8 cellular contexts compared by ENCODE assay signal in genomic region chr11:93784935-93785360, GRCh38. TPM values are rescaled to one million over a fixed set of nuclear protein-coding genes. Genes with fewer than 3 reads are reported as not detected.
DNase-seq lines count a peak whose midpoint lies in the region; ATAC-seq and TF ChIP-seq lines count a peak whose summit lies in the region.

No MANE protein-coding gene starts in this region.

- H3K4me1 ChIP-seq in GM23248 (ENCODE audit: insufficient read depth): peaks cover 23% of the 10 kb centered on the region
- H3K4me1 ChIP-seq in Loucy (ENCODE audit: insufficient read depth, low read length, poor library complexity, severe bottlenecking): peaks cover 39% of the 10 kb centered on the region
- peaks cover 29% of the 10 kb centered on the region for H3K4me1 ChIP-seq in upper lobe of right lung

- DNase-seq in NCI-H2029 (lab: John Stamatoyannopoulos, UW): peak; percentile 47
- DNase-seq in NCI-H2029 treated with DMSO at 0.1 percent for 48 hours (lab: John Stamatoyannopoulos, UW): no peak
- DNase-seq in GM23248: peak; percentile 26
- no peak for DNase-seq in MCF 10A (ENCODE audit: unreplicated experiment)
- no peak for DNase-seq in lower leg skin (ENCODE audit: low spot score in 2 of 2)
- no peak for DNase-seq in upper lobe of right lung
- no peak for DNase-seq in ACHN

- peaks cover 28% of the 10 kb centered on the region for H3K36me3 Mint-ChIP-seq in MCF 10A (ENCODE audit: insufficient read depth, unreplicated experiment)

- in situ Hi-C loops in GM23248 (cut with MboI): no loop called here
- in situ Hi-C loops in ACHN (cut with HindIII; ENCODE audit: low pct_ligation_motif_present, low pct_unique_long_range_greater_than_20kb, low sequenced_read_pairs): no loop called here

- H3K27ac Mint-ChIP-seq in MCF 10A (ENCODE audit: low read depth, unreplicated experiment): peak overlapping the region; percentile 95

- H3K4me2 ChIP-seq in GM23248 (ENCODE audit: unreplicated experiment): peak overlapping the region; percentile 82
- peak overlapping the region; percentile 80 for H3K4me2 ChIP-seq in Loucy (ENCODE audit: low read depth, low read length, poor library complexity, severe bottlenecking)

- peaks cover 67% of the 10 kb centered on the region for H3K79me2 ChIP-seq in GM23248 (ENCODE audit: insufficient read depth)
- H3K79me2 ChIP-seq in Loucy (ENCODE audit: insufficient read depth, low read length): peaks cover 66% of the 10 kb centered on the region

- CTCF ChIA-PET in MCF 10A (lab: Yijun Ruan, JAX): interaction anchor here (0.7 to 1.2 kb wide), 3 partner anchors 17 to 131 kb away, joined by 4 read pairs; no protein-coding TSS in a partner anchor

- H3K9me2 ChIP-seq in GM23248 (ENCODE audit: insufficient read depth) (no peaks in the 10 kb centered on the region), Loucy (replicated peaks; ENCODE audit: low read depth, low read length) (no peaks in the 10 kb centered on the region)

- peak overlapping the region; percentile 92 for H2AFZ ChIP-seq in GM23248
- no peak overlapping the region; the same call in 1 of the 2 replicates for H2AFZ ChIP-seq in Loucy (ENCODE audit: low read length)

- intact Hi-C loops in MCF 10A (cut with micrococcal nuclease): loop anchor here (1.0 kb wide), 2 partner anchors 44 to 551 kb away; partner anchors contain the start of genes C11orf54 and TAF1D
- intact Hi-C loops in lower leg skin (cut with DNase I; ENCODE audit: low total_unique reads): no loop called here
- intact Hi-C loops in upper lobe of right lung (cut with DNase I): no loop called here

- H3F3A ChIP-seq in GM23248 (ENCODE audit: insufficient read depth): no peaks in the 10 kb centered on the region
- no peaks in the 10 kb centered on the region for H3F3A ChIP-seq in Loucy (ENCODE audit: low read depth)

- no peaks in the 10 kb centered on the region for H3K27me3 Mint-ChIP-seq in MCF 10A (ENCODE audit: insufficient read depth, unreplicated experiment)

- POLR2A ChIA-PET in MCF 10A (lab: Yijun Ruan, JAX): interaction anchor here (0.7 to 5.5 kb wide), 3 partner anchors 10 to 50 kb away, joined by 3 to 169 read pairs (median 3); partner anchors contain the start of genes C11orf54 and TAF1D

- H3K4me3 Mint-ChIP-seq in MCF 10A (ENCODE audit: unreplicated experiment): peak overlapping the region; percentile 84

- no peak for TF ChIP-seq CTCF in Loucy (conservative IDR thresholded peaks at IDR 0.05; ENCODE audit: low read length)
- no peak for TF ChIP-seq CTCF in MCF 10A (IDR thresholded peaks at IDR 0.05; ENCODE audit: unreplicated experiment)
- TF ChIP-seq CTCF in lower leg skin (IDR thresholded peaks at IDR 0.05): no peak
- TF ChIP-seq CTCF in upper lobe of right lung (IDR thresholded peaks at IDR 0.05): no peak

- peak overlapping the region; percentile 94 for H3K4me3 ChIP-seq in GM23248
- peak overlapping the region; percentile 83 for H3K4me3 ChIP-seq in Loucy (ENCODE audit: low read length, poor library complexity, severe bottlenecking)
- H3K4me3 ChIP-seq in lower leg skin (ENCODE audit: low read depth, poor library complexity, severe bottlenecking): peak overlapping the region; percentile 96
- peak overlapping the region; percentile 99 for H3K4me3 ChIP-seq in upper lobe of right lung

- peaks cover 24% of the 10 kb centered on the region for H3K4me1 Mint-ChIP-seq in MCF 10A (ENCODE audit: insufficient read depth, unreplicated experiment)

- no peaks in the 10 kb centered on the region for H3K9me3 Mint-ChIP-seq in MCF 10A (ENCODE audit: unreplicated experiment)

- H3K27ac ChIP-seq in GM23248: peak overlapping the region; percentile 92
- H3K27ac ChIP-seq in upper lobe of right lung: peak overlapping the region; percentile 95

- H3K36me3 ChIP-seq in GM23248 (ENCODE audit: low read depth) (peaks cover 26% of the 10 kb centered on the region), Loucy (ENCODE audit: insufficient read depth, low read length) (peaks cover 14% of the 10 kb centered on the region; the same call in 1 of the 2 replicates), upper lobe of right lung (peaks cover 21% of the 10 kb centered on the region)

- peak overlapping the region; percentile 98 for H3K9ac ChIP-seq in GM23248
- H3K9ac ChIP-seq in Loucy (ENCODE audit: low read depth, low read length, poor library complexity, severe bottlenecking): peak overlapping the region; percentile 98

- H3K27me3 ChIP-seq in GM23248 (replicated peaks; ENCODE audit: insufficient read depth): no peaks in the 10 kb centered on the region
- H3K27me3 ChIP-seq in Loucy (ENCODE audit: insufficient read depth, low read length, poor library complexity, severe bottlenecking): peaks cover 8% of the 10 kb centered on the region
- H3K27me3 ChIP-seq in upper lobe of right lung: no peaks in the 10 kb centered on the region

- peaks cover 8% of the 10 kb centered on the region; the same call in 1 of the 2 replicates for H4K20me1 ChIP-seq in GM23248 (ENCODE audit: insufficient read depth)
- H4K20me1 ChIP-seq in Loucy (ENCODE audit: insufficient read depth, low read length, poor library complexity, severe bottlenecking): peaks cover 52% of the 10 kb centered on the region

- no TSS peak for BruUV-seq in MCF 10A (replicated peaks; lab: Mats Ljungman, UMichigan)

- 0 to 1% methylated on average over 13 of the region's 13 CpGs for WGBS in GM23248 (ENCODE audit: low coverage in 1 of 2, low lambda C conversion rate in 2 of 2, missing lambda C conversion rate in 2 of 2), 2 experiments
- WGBS in lower leg skin, 2 donors: 0 to 1% methylated on average over 13 of the region's 13 CpGs

- TF ChIP-seq POLR2A in lower leg skin (IDR thresholded peaks at IDR 0.05): no peak

- ATAC-seq in upper lobe of right lung: no peak

- H3K9me3 ChIP-seq in GM23248 (ENCODE audit: low read depth) (no peaks in the 10 kb centered on the region), Loucy (ENCODE audit: insufficient read depth, low read depth, low read length) (no peaks in the 10 kb centered on the region), upper lobe of right lung (no peaks in the 10 kb centered on the region)

RNA-seq across cellular contexts. Expression of gene MED17, which starts 0.9 kb away (rescaled TPM):
- 22.4 and 25.4 TPM in 2 replicates for total RNA-seq in GM23248 (2014; rRNA removed; shearing (Covaris generic))
- 19.5 and 22.2 TPM in 2 replicates for polyA plus RNA-seq in GM23248 (2016; fragmentation: Nextera tagmentation; extraction: Ambion mirVana)
- total RNA-seq in MCF 10A (2022) (42.2 and 43.9 TPM in 2 replicates), lower leg skin (10 to 100 TPM; 25.2 to 42.1 (median 35.5) TPM), upper lobe of right lung (25.8 TPM)

RNA-seq across cellular contexts. Expression of gene C11orf54, which starts 43.5 kb away (rescaled TPM):
- 12.5 and 13.7 TPM in 2 replicates for total RNA-seq in GM23248 (2014; rRNA removed; shearing (Covaris generic))
- polyA plus RNA-seq in GM23248 (2016; fragmentation: Nextera tagmentation; extraction: Ambion mirVana): 13.5 and 16.1 TPM in 2 replicates
- total RNA-seq in MCF 10A (2022) (13.8 and 23.1 TPM in 2 replicates), lower leg skin (10 to 100 TPM; 25.3 to 35.7 (median 32.5) TPM), upper lobe of right lung (48.3 TPM)

RNA-seq across cellular contexts. Expression of gene TAF1D, which starts 43.7 kb away (rescaled TPM):
- 124 and 127 TPM in 2 replicates for total RNA-seq in GM23248 (2014; rRNA removed; shearing (Covaris generic))
- polyA plus RNA-seq in GM23248 (2016; fragmentation: Nextera tagmentation; extraction: Ambion mirVana): 48.0 and 60.7 TPM in 2 replicates
- 165 and 212 TPM in 2 replicates for total RNA-seq in MCF 10A (2022)
- total RNA-seq in lower leg skin: 10 to 100 TPM; 45.2 to 92.5 (median 70.0) TPM
- 93.4 TPM for total RNA-seq in upper lobe of right lung

Comparison
In these comparisons a context has a peak if more than half of its experiments do, and no peak if none do; other contexts are left out.
1. DNase-seq: peak in NCI-H2029 (single experiment) and GM23248 (single experiment); none in NCI-H2029 treated with DMSO at 0.1 percent for 48 hours (single experiment), MCF 10A (single experiment), lower leg skin (0 of 2), upper lobe of right lung (single experiment) and ACHN (single experiment).
2. Peak in every context shown above with its lines, with median percentiles within 50 percentile points of each other: H3K4me3 ChIP-seq.